21 cellular contexts compared by ENCODE assay signal in genomic region chr20:45893831-45894230, GRCh38. TPM values are rescaled to one million over a fixed set of nuclear protein-coding genes. Genes with fewer than 3 reads are reported as not detected.
DNase-seq lines count a peak whose midpoint lies in the region; ATAC-seq, FAIRE-seq and TF ChIP-seq lines count a peak whose summit lies in the region.
"Had no signal": no experiment of that assay in that cellular context is flagged by ENCODE, and none has a peak within 500 bp of the region (broad histone marks: within the 10 kb centered on the region; RNA-seq: fewer than 3 reads in every experiment).

No MANE protein-coding gene starts in this region.

- ATAC-seq in GM21723 (IDR thresholded peaks at IDR 0.05; ENCODE audit: unreplicated experiment): no peak
- ATAC-seq: activated CD4-positive, CD25-positive, alpha-beta regulatory T cell treated with anti-CD3 and anti-CD28 coated beads, Interleukin-2, amount 50 U/mL, for 24 hours; gastroesophageal sphincter; naive thymus-derived CD4-positive, alpha-beta T cell had no signal

- no peaks in the 10 kb centered on the region for H3K9me3 ChIP-seq in kidney (ENCODE audit: control insufficient read depth in 1 of 2, low read length in 2 of 2)
- H3K9me3 ChIP-seq in transverse colon: no peaks in the 10 kb centered on the region
- H3K9me3 ChIP-seq: colonic mucosa, gastroesophageal sphincter, upper lobe of left lung had no signal

- TF ChIP-seq CTCF in kidney (IDR thresholded peaks at IDR 0.05; ENCODE audit: borderline replicate concordance, extremely low read depth, insufficient read depth) (no peak), transverse colon (IDR thresholded peaks at IDR 0.05) (no peak), GM20000 (IDR thresholded peaks at IDR 0.05; ENCODE audit: extremely low read depth, missing control alignments) (no peak)

- H3K9me3 Mint-ChIP-seq in activated T-cell treated with anti-CD3 and anti-CD28 coated beads, Interleukin-2, amount 50 U/mL, for 24 hours: no peaks in the 10 kb centered on the region
- H3K9me3 Mint-ChIP-seq in activated T-helper 1 cell treated with anti-CD3 and anti-CD28 coated beads, Interleukin-12 subunit alpha, Interleukin-12 subunit beta, Interleukin-2, Interleukin-4 antibody, amounts not matched to agents 30 ng/mL and 10 ng/mL and 1 ng/mL, durations not matched to agents 14 hours and 24 hours and 36 hours: no peaks in the 10 kb centered on the region
- H3K9me3 Mint-ChIP-seq: naive thymus-derived CD4-positive, alpha-beta T cell had no signal

- TF ChIP-seq EP300 in transverse colon (IDR thresholded peaks at IDR 0.05; ENCODE audit: low read depth): no peak

- H3K4me1 Mint-ChIP-seq in activated T-cell treated with anti-CD3 and anti-CD28 coated beads, Interleukin-2, amount 50 U/mL, for 24 hours (ENCODE audit: low read depth): peaks cover 37% of the 10 kb centered on the region
- H3K4me1 Mint-ChIP-seq in activated T-helper 1 cell treated with anti-CD3 and anti-CD28 coated beads, Interleukin-12 subunit alpha, Interleukin-12 subunit beta, Interleukin-2, Interleukin-4 antibody, amounts not matched to agents 30 ng/mL and 10 ng/mL and 1 ng/mL, durations not matched to agents 14 hours and 24 hours and 36 hours (ENCODE audit: low read depth): peaks cover 13% of the 10 kb centered on the region

- intact Hi-C loops in activated T-helper 1 cell treated with anti-CD3 and anti-CD28 coated beads, Interleukin-12 subunit alpha, Interleukin-12 subunit beta, Interleukin-2, Interleukin-4 antibody, amounts not matched to agents 30 ng/mL and 10 ng/mL and 1 ng/mL, durations not matched to agents 14 hours and 24 hours and 36 hours (cut with micrococcal nuclease): no loop called here
- intact Hi-C loops in kidney (cut with DNase I) (no loop called here), transverse colon (cut with DNase I; ENCODE audit: low total_unique reads) (loop anchor here (10.0 kb wide), 1 partner anchor 99 kb away; the partner anchor contains the start of genes DNTTIP1 and WFDC3)

- H3K27me3 Mint-ChIP-seq in activated T-cell treated with anti-CD3 and anti-CD28 coated beads, Interleukin-2, amount 50 U/mL, for 24 hours: no peaks in the 10 kb centered on the region
- peaks cover 1% of the 10 kb centered on the region for H3K27me3 Mint-ChIP-seq in activated T-helper 1 cell treated with anti-CD3 and anti-CD28 coated beads, Interleukin-12 subunit alpha, Interleukin-12 subunit beta, Interleukin-2, Interleukin-4 antibody, amounts not matched to agents 30 ng/mL and 10 ng/mL and 1 ng/mL, durations not matched to agents 14 hours and 24 hours and 36 hours (ENCODE audit: insufficient read depth)
- H3K27me3 Mint-ChIP-seq: naive thymus-derived CD4-positive, alpha-beta T cell had no signal

- peak overlapping the region; percentile 24 for H3K27ac Mint-ChIP-seq in activated T-cell treated with anti-CD3 and anti-CD28 coated beads, Interleukin-2, amount 50 U/mL, for 24 hours
- no peak overlapping the region for H3K27ac Mint-ChIP-seq in activated T-helper 1 cell treated with anti-CD3 and anti-CD28 coated beads, Interleukin-12 subunit alpha, Interleukin-12 subunit beta, Interleukin-2, Interleukin-4 antibody, amounts not matched to agents 30 ng/mL and 10 ng/mL and 1 ng/mL, durations not matched to agents 14 hours and 24 hours and 36 hours

- no peak overlapping the region for H3K9ac ChIP-seq in kidney (ENCODE audit: low read length in 2 of 2)

- no peak overlapping the region for H3K4me3 Mint-ChIP-seq in activated T-cell treated with anti-CD3 and anti-CD28 coated beads, Interleukin-2, amount 50 U/mL, for 24 hours
- H3K4me3 Mint-ChIP-seq in activated T-helper 1 cell treated with anti-CD3 and anti-CD28 coated beads, Interleukin-12 subunit alpha, Interleukin-12 subunit beta, Interleukin-2, Interleukin-4 antibody, amounts not matched to agents 30 ng/mL and 10 ng/mL and 1 ng/mL, durations not matched to agents 14 hours and 24 hours and 36 hours: peak overlapping the region; percentile 8

- H3K27me3 ChIP-seq in transverse colon: no peaks in the 10 kb centered on the region
- H3K27me3 ChIP-seq: colonic mucosa, gastroesophageal sphincter, upper lobe of left lung had no signal

- H3K27ac ChIP-seq in kidney (ENCODE audit: low read depth in 2 of 2, low read length in 2 of 2) (no peak overlapping the region), transverse colon (peak overlapping the region in 3 of 4 donors; percentile 87 to 89 (median 88))
- H3K27ac ChIP-seq: C4-2B, gastroesophageal sphincter had no signal

- H3K4me1 ChIP-seq in kidney (ENCODE audit: control insufficient read depth in 1 of 2, insufficient read depth in 1 of 2, low read depth in 1 of 2, low read length in 2 of 2): peaks cover 0 to 25% of the 10 kb centered on the region in 2 donors
- peaks cover 15 to 40% (median 32%) of the 10 kb centered on the region in 4 donors for H3K4me1 ChIP-seq in transverse colon

- FAIRE-seq in kidney (lab: Jason Lieb, UNC): no peak

- no peak for TF ChIP-seq POLR2A in transverse colon (IDR thresholded peaks at IDR 0.05)

- H3K36me3 ChIP-seq in kidney (ENCODE audit: control insufficient read depth in 1 of 2, insufficient read depth in 2 of 2, low read length in 2 of 2): peaks cover 25 to 28% of the 10 kb centered on the region in 2 donors
- peaks cover 0 to 37% (median 6%) of the 10 kb centered on the region in 4 donors for H3K36me3 ChIP-seq in transverse colon

- no peak for DNase-seq in activated T-cell treated with anti-CD3 and anti-CD28 coated beads, Interleukin-2, amount 50 U/mL, for 24 hours
- no peak for DNase-seq in activated T-cell treated with anti-CD3 and anti-CD28 coated beads, Interleukin-2, amount 50 U/mL, for 1 hour
- no peak for DNase-seq in activated T-helper 1 cell treated with anti-CD3 and anti-CD28 coated beads, Interleukin-12 subunit alpha, Interleukin-12 subunit beta, Interleukin-2, Interleukin-4 antibody, amounts not matched to agents 30 ng/mL and 10 ng/mL and 1 ng/mL, durations not matched to agents 14 hours and 24 hours and 36 hours (ENCODE audit: low spot score)
- DNase-seq in kidney (peak; percentile 17), transverse colon (no peak), H4 (ENCODE audit: low spot score) (no peak), GM20000 (ENCODE audit: low spot score) (no peak)
- DNase-seq: activated naive CD4-positive, alpha-beta T cell; erythroblast; naive thymus-derived CD4-positive, alpha-beta T cell; NCI-H146; NCI-H226; SHP77; stimulated activated naive CD4-positive, alpha-beta T cell; upper lobe of left lung had no signal

- 92 to 95% methylated on average over 4 of the region's 4 CpGs for WGBS in transverse colon (ENCODE audit: low coverage in 1 of 2), 2 donors

- H3K4me3 ChIP-seq in kidney (ENCODE audit: low read length in 2 of 2): no peak overlapping the region
- H3K4me3 ChIP-seq in transverse colon: no peak overlapping the region
- H3K4me3 ChIP-seq: colonic mucosa, gastroesophageal sphincter, lung, upper lobe of left lung had no signal

- peaks cover 70% of the 10 kb centered on the region for H3K36me3 Mint-ChIP-seq in activated T-cell treated with anti-CD3 and anti-CD28 coated beads, Interleukin-2, amount 50 U/mL, for 24 hours (ENCODE audit: low read depth)
- H3K36me3 Mint-ChIP-seq in activated T-helper 1 cell treated with anti-CD3 and anti-CD28 coated beads, Interleukin-12 subunit alpha, Interleukin-12 subunit beta, Interleukin-2, Interleukin-4 antibody, amounts not matched to agents 30 ng/mL and 10 ng/mL and 1 ng/mL, durations not matched to agents 14 hours and 24 hours and 36 hours (ENCODE audit: low read depth): peaks cover 3% of the 10 kb centered on the region

- in situ Hi-C loops in transverse colon (cut with MboI; ENCODE audit: low pct_ligation_motif_present in 1 of 4, low pct_unique_long_range_greater_than_20kb in 1 of 4, low sequenced_read_pairs in 3 of 4): no loop called here

RNA-seq across cellular contexts. Expression of gene CTSA, which starts 2.7 kb away (rescaled TPM):
- 43.0 and 46.9 TPM in 2 replicates for total RNA-seq in activated T-helper 1 cell treated with anti-CD3 and anti-CD28 coated beads, Interleukin-12 subunit alpha, Interleukin-12 subunit beta, Interleukin-2, Interleukin-4 antibody, amounts not matched to agents 30 ng/mL and 10 ng/mL and 1 ng/mL, durations not matched to agents 14 hours and 24 hours and 36 hours
- total RNA-seq in kidney: 180 TPM
- polyA plus RNA-seq in kidney (ENCODE audit: insufficient read depth, low read depth, low replicate concordance): 408 TPM
- 100 to 1,000 TPM; 197 to 971 (median 466) TPM for total RNA-seq in transverse colon
- total RNA-seq in H4 (2014; rRNA removed; shearing (Covaris generic)): 102 and 150 TPM in 2 replicates

RNA-seq across cellular contexts. Expression of gene NEURL2, which starts 2.8 kb away (rescaled TPM):
- 1.9 and 3.4 TPM in 2 replicates for total RNA-seq in activated T-helper 1 cell treated with anti-CD3 and anti-CD28 coated beads, Interleukin-12 subunit alpha, Interleukin-12 subunit beta, Interleukin-2, Interleukin-4 antibody, amounts not matched to agents 30 ng/mL and 10 ng/mL and 1 ng/mL, durations not matched to agents 14 hours and 24 hours and 36 hours
- total RNA-seq in kidney (27.5 TPM), transverse colon (10 to 100 TPM; 14.7 to 30.4 (median 18.1) TPM)
- 37.3 TPM for polyA plus RNA-seq in kidney (ENCODE audit: insufficient read depth, low read depth, low replicate concordance)
- 0.99 and 1.8 TPM in 2 replicates for total RNA-seq in H4 (2014; rRNA removed; shearing (Covaris generic))

RNA-seq across cellular contexts. Expression of gene SPATA25, which starts 6.4 kb away (rescaled TPM):
- total RNA-seq in activated T-helper 1 cell treated with anti-CD3 and anti-CD28 coated beads, Interleukin-12 subunit alpha, Interleukin-12 subunit beta, Interleukin-2, Interleukin-4 antibody, amounts not matched to agents 30 ng/mL and 10 ng/mL and 1 ng/mL, durations not matched to agents 14 hours and 24 hours and 36 hours: 0.59 and 1.1 TPM in 2 replicates
- total RNA-seq in kidney (6.7 TPM), transverse colon (100 to 1,000 TPM in 1 of 4 donors, 1 to 10 TPM in 3; 3.7 to 103 (median 6.0) TPM)
- polyA plus RNA-seq in kidney (ENCODE audit: insufficient read depth, low read depth, low replicate concordance): 6.7 TPM
- total RNA-seq in H4 (2014; rRNA removed; shearing (Covaris generic)): 0.12 and 1.0 TPM in 2 replicates
- polyA plus RNA-seq: naive thymus-derived CD4-positive, alpha-beta T cell had no signal

RNA-seq across cellular contexts. Expression of gene ZSWIM1, which starts 12.8 kb away (rescaled TPM):
- total RNA-seq in activated T-helper 1 cell treated with anti-CD3 and anti-CD28 coated beads, Interleukin-12 subunit alpha, Interleukin-12 subunit beta, Interleukin-2, Interleukin-4 antibody, amounts not matched to agents 30 ng/mL and 10 ng/mL and 1 ng/mL, durations not matched to agents 14 hours and 24 hours and 36 hours: 7.5 and 7.8 TPM in 2 replicates
- total RNA-seq in kidney (13.1 TPM), transverse colon (10 to 100 TPM; 11.0 to 82.6 (median 16.0) TPM)
- polyA plus RNA-seq in kidney (ENCODE audit: insufficient read depth, low read depth, low replicate concordance): 6.7 TPM
- 7.2 and 10.2 TPM in 2 replicates for total RNA-seq in H4 (2014; rRNA removed; shearing (Covaris generic))

RNA-seq across cellular contexts. Expression of gene PLTP, which starts 18.1 kb away (rescaled TPM):
- total RNA-seq in activated T-helper 1 cell treated with anti-CD3 and anti-CD28 coated beads, Interleukin-12 subunit alpha, Interleukin-12 subunit beta, Interleukin-2, Interleukin-4 antibody, amounts not matched to agents 30 ng/mL and 10 ng/mL and 1 ng/mL, durations not matched to agents 14 hours and 24 hours and 36 hours: 1.5 and 1.9 TPM in 2 replicates
- 345 TPM for total RNA-seq in kidney
- polyA plus RNA-seq in kidney (ENCODE audit: insufficient read depth, low read depth, low replicate concordance): 790 TPM
- total RNA-seq in transverse colon: 10 to 100 TPM; 17.7 to 79.9 (median 59.9) TPM
- total RNA-seq in H4 (2014; rRNA removed; shearing (Covaris generic)): 1.1 and 2.2 TPM in 2 replicates
- polyA plus RNA-seq: naive thymus-derived CD4-positive, alpha-beta T cell had no signal

Comparison
In these comparisons a context has a peak if more than half of its experiments do, and no peak if none do; other contexts are left out.
1. H3K27ac ChIP-seq: peak in transverse colon (3 of 4); none in kidney (0 of 2).